ENCODE assay signal across 1 cellular context in genomic region chr17:76683011-76683755, GRCh38.
TF ChIP-seq lines count a peak whose summit lies in the region.

No MANE protein-coding gene starts in this region.

TF ChIP-seq in endothelial cell of umbilical vein, 7 proteins besides CTCF, POLR2A, EP300 and RAD21:
- TF ChIP-seq FOS (IDR thresholded peaks at IDR 0.05; ENCODE audit: borderline replicate concordance, insufficient read depth, low read length) = no peak
- TF ChIP-seq EZH2 (IDR thresholded peaks at IDR 0.05; ENCODE audit: borderline replicate concordance, low read depth, low read length, severe bottlenecking) = no peak
- TF ChIP-seq MAX (IDR thresholded peaks at IDR 0.05; ENCODE audit: insufficient read depth, insufficient read length) = no peak
